In genomic region chr15:60555291-60555690, GRCh38 we compare ENCODE assay signal across 16 cellular contexts.
A peak's percentile ranks its signal among the peaks of the same experiment; 100 is the strongest.
DNase-seq lines count a peak whose midpoint lies in the region; ATAC-seq and TF ChIP-seq lines count a peak whose summit lies in the region.
"Had no signal": no experiment of that assay in that cellular context is flagged by ENCODE, and none has a peak within 500 bp of the region (broad histone marks: within the 10 kb centered on the region; RNA-seq: fewer than 3 reads in every experiment).

No MANE protein-coding gene starts in this region.

- peaks cover 52% of the 10 kb centered on the region for H3K36me3 Mint-ChIP-seq in activated T-cell treated with anti-CD3 and anti-CD28 coated beads, Interleukin-2, amount 50 U/mL, for 24 hours (ENCODE audit: low read depth)
- H3K36me3 Mint-ChIP-seq in T-helper 17 cell (ENCODE audit: low read depth): peaks cover 9% of the 10 kb centered on the region

- peak overlapping the region; percentile 79 for H3K27ac Mint-ChIP-seq in activated T-cell treated with anti-CD3 and anti-CD28 coated beads, Interleukin-2, amount 50 U/mL, for 24 hours
- peak overlapping the region; percentile 98 for H3K27ac Mint-ChIP-seq in T-helper 17 cell
- H3K27ac Mint-ChIP-seq: mesothelial cell of epicardium had no signal

- peaks cover 2% of the 10 kb centered on the region for H3K9me3 ChIP-seq in T-helper 17 cell (ENCODE audit: control insufficient read depth, low read length, poor library complexity, severe bottlenecking)
- no peaks in the 10 kb centered on the region for H3K9me3 ChIP-seq in gastrocnemius medialis
- H3K9me3 ChIP-seq: adrenal gland had no signal

- ATAC-seq in T-helper 17 cell: no peak
- ATAC-seq in gastrocnemius medialis: no peak
- ATAC-seq in HG03175 (IDR thresholded peaks at IDR 0.05; ENCODE audit: unreplicated experiment): no peak
- ATAC-seq in foreskin keratinocyte: no peak

- peaks cover 92% of the 10 kb centered on the region for H3K4me1 Mint-ChIP-seq in activated T-cell treated with anti-CD3 and anti-CD28 coated beads, Interleukin-2, amount 50 U/mL, for 24 hours (ENCODE audit: low read depth)
- peaks cover 76% of the 10 kb centered on the region for H3K4me1 Mint-ChIP-seq in T-helper 17 cell

- H3K4me1 ChIP-seq in gastrocnemius medialis (peaks cover 88 to 95% of the 10 kb centered on the region in 2 donors), foreskin keratinocyte (no peaks in the 10 kb centered on the region)

- intact Hi-C loops in gastrocnemius medialis (cut with DNase I; ENCODE audit: low total_unique reads): no loop called here

- TF ChIP-seq CTCF in gastrocnemius medialis (IDR thresholded peaks at IDR 0.05 in 4 of 5, conservative IDR thresholded peaks at IDR 0.05 in 1 of 5) (no peak), foreskin keratinocyte (conservative IDR thresholded peaks at IDR 0.05) (no peak)

- no peaks in the 10 kb centered on the region for H3K27me3 Mint-ChIP-seq in activated T-cell treated with anti-CD3 and anti-CD28 coated beads, Interleukin-2, amount 50 U/mL, for 24 hours
- H3K27me3 Mint-ChIP-seq in T-helper 17 cell: no peaks in the 10 kb centered on the region

- H3K27me3 ChIP-seq in gastrocnemius medialis: no peaks in the 10 kb centered on the region
- H3K27me3 ChIP-seq in foreskin keratinocyte: no peaks in the 10 kb centered on the region
- H3K27me3 ChIP-seq: adrenal gland had no signal

- H3K27ac ChIP-seq in gastrocnemius medialis (peak overlapping the region; percentile 51 to 75 (median 57)), foreskin keratinocyte (no peak overlapping the region)

- H3K36me3 ChIP-seq in gastrocnemius medialis: no peaks in the 10 kb centered on the region
- H3K36me3 ChIP-seq: adrenal gland had no signal

- in situ Hi-C loops in gastrocnemius medialis (cut with MboI; ENCODE audit: low sequenced_read_pairs in 4 of 4): no loop called here

- H3K4me3 ChIP-seq in gastrocnemius medialis: no peak overlapping the region
- H3K4me3 ChIP-seq: adrenal gland had no signal

- no peak for TF ChIP-seq POLR2A in gastrocnemius medialis (IDR thresholded peaks at IDR 0.05)

- H3K4me3 Mint-ChIP-seq in activated T-cell treated with anti-CD3 and anti-CD28 coated beads, Interleukin-2, amount 50 U/mL, for 24 hours: no peak overlapping the region
- H3K4me3 Mint-ChIP-seq in T-helper 17 cell: peak overlapping the region; percentile 69
- H3K4me3 Mint-ChIP-seq: mesothelial cell of epicardium had no signal

- peaks cover 6% of the 10 kb centered on the region for H3K9me3 Mint-ChIP-seq in activated T-cell treated with anti-CD3 and anti-CD28 coated beads, Interleukin-2, amount 50 U/mL, for 24 hours

- DNase-seq in activated T-cell treated with anti-CD3 and anti-CD28 coated beads, Interleukin-2, amount 50 U/mL, for 24 hours: no peak
- DNase-seq in activated T-cell treated with anti-CD3 and anti-CD28 coated beads, Interleukin-2, amount 50 U/mL, for 48 hours: no peak
- peak; percentile 78 for DNase-seq in NCI-H187 treated with DMSO at 0.1 percent for 48 hours (lab: John Stamatoyannopoulos, UW)
- DNase-seq in T-helper 17 cell: no peak
- no peak for DNase-seq in gastrocnemius medialis
- DNase-seq in AG20443 (ENCODE audit: low spot score): no peak
- DNase-seq in foreskin keratinocyte: no peak
- DNase-seq: adrenal gland; caudate nucleus; Karpas-422; NCI-H2029; retina; stimulated activated CD4-positive, alpha-beta T cell treated with anti-CD3 and anti-CD28 coated beads, Interleukin-15, amount 100 ng/mL, for 24 hours; T-helper 2 cell had no signal
